In genomic region chr1:56330400-56331026, GRCh38 we compare ENCODE assay signal across 8 cellular contexts.
A peak's percentile ranks its signal among the peaks of the same experiment; 100 is the strongest.
DNase-seq lines count a peak whose midpoint lies in the region; ATAC-seq and FAIRE-seq lines count a peak whose summit lies in the region.

No MANE protein-coding gene starts in this region.

- ATAC-seq in left ventricle myocardium superior (peak; percentile 46), HG03108 (IDR thresholded peaks at IDR 0.05; ENCODE audit: unreplicated experiment) (peak; percentile 83)

- DNase-seq in left ventricle myocardium superior (no peak), cardiac septum (ENCODE audit: low spot score) (no peak), amniotic stem cell (lab: John Stamatoyannopoulos, UW) (peak; percentile 12), urothelium cell line (ENCODE audit: low spot score) (peak; percentile 30), C1 segment of cervical spinal cord (lab: John Stamatoyannopoulos, UW) (no peak), ecto neural progenitor cell (ENCODE audit: low spot score) (no peak)
- no peak for DNase-seq in stimulated activated CD8-positive, alpha-beta memory T cell treated with anti-CD3 and anti-CD28 coated beads, Interleukin-4, amount 100 ng/mL, for 48 hours

- FAIRE-seq in urothelium cell line (lab: Jason Lieb, UNC) = no peak

- intact Hi-C loops in left ventricle myocardium superior (cut with micrococcal nuclease) = no loop called here
- intact Hi-C loops in cardiac septum (cut with DNase I) = no loop called here

Comparison
In these comparisons a context has a peak if more than half of its experiments do, and no peak if none do; other contexts are left out.
1. DNase-seq: peak in amniotic stem cell (single experiment) and urothelium cell line (single experiment); none in left ventricle myocardium superior (single experiment), cardiac septum (single experiment), C1 segment of cervical spinal cord (0 of 14), stimulated activated CD8-positive, alpha-beta memory T cell treated with anti-CD3 and anti-CD28 coated beads, Interleukin-4, amount 100 ng/mL, for 48 hours (single experiment) and ecto neural progenitor cell (single experiment).